3 cellular contexts compared by ENCODE assay signal in the genomic region with DNA sequence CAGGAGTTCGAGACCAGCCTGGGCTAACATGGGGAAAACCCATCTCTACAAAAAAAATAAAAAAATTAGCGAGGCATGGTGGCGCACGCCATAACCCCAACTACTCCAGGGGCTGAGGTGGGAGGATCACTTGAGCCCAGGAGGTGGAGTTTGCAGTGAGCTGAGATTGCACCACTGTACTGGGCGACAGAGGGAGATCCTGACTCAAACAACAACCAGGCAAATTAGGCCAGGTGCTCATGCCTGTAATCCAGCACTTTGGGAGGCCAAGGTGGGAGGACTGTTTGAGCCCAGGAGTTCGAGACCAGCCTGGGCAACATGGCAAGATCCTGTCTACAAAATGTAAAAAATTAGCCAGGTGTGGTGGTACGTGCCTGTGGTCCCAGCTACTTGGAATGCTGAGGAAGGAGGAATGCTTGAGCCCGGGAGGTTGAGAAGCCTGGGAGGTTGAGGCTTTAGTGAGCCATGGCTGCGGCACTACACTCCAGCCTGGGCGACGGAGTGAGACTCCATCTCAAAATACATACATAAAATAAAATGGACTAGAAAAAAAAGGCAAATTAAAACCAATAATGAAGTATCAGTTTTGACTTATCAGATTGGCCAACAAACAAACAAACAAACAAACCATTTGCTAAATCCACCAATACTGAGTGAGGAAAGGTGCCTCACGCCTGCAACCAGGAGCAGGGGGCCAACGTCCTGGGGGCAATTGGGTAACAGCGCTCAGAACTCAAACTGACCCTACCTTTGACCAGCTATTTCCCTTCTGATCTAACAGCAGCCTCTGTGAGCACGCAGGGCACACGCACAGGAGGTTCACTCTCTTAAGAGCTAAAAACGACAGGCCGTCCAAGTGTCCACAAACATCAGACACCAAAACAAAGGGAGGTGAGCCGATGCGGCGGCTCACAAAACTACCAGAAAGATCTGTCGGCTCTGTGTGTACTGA.
TF ChIP-seq lines count a peak whose summit lies in the region.

No MANE protein-coding gene starts in this region.

TF ChIP-seq in SK-N-SH, 30 proteins besides CTCF, POLR2A, EP300 and RAD21:
- TF ChIP-seq SMC3 (IDR thresholded peaks at IDR 0.05; ENCODE audit: low read depth, low read length), result no peak
- no peak for TF ChIP-seq SIN3A (IDR thresholded peaks at IDR 0.05; ENCODE audit: borderline replicate concordance, low read depth, low read length)
- no peak for TF ChIP-seq NRF1 (IDR thresholded peaks at IDR 0.05; ENCODE audit: low read depth, low read length)
- TF ChIP-seq, protein P1, sequence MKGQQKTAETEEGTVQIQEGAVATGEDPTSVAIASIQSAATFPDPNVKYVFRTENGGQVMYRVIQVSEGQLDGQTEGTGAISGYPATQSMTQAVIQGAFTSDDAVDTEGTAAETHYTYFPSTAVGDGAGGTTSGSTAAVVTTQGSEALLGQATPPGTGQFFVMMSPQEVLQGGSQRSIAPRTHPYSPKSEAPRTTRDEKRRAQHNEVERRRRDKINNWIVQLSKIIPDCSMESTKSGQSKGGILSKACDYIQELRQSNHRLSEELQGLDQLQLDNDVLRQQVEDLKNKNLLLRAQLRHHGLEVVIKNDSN (IDR thresholded peaks at IDR 0.05; ENCODE audit: borderline replicate concordance, low read depth), result no peak
- no peak for TF ChIP-seq TCF12 (IDR thresholded peaks at IDR 0.05)
- no peak for TF ChIP-seq NFIC (IDR thresholded peaks at IDR 0.05; ENCODE audit: borderline replicate concordance)
- TF ChIP-seq, protein P2, sequence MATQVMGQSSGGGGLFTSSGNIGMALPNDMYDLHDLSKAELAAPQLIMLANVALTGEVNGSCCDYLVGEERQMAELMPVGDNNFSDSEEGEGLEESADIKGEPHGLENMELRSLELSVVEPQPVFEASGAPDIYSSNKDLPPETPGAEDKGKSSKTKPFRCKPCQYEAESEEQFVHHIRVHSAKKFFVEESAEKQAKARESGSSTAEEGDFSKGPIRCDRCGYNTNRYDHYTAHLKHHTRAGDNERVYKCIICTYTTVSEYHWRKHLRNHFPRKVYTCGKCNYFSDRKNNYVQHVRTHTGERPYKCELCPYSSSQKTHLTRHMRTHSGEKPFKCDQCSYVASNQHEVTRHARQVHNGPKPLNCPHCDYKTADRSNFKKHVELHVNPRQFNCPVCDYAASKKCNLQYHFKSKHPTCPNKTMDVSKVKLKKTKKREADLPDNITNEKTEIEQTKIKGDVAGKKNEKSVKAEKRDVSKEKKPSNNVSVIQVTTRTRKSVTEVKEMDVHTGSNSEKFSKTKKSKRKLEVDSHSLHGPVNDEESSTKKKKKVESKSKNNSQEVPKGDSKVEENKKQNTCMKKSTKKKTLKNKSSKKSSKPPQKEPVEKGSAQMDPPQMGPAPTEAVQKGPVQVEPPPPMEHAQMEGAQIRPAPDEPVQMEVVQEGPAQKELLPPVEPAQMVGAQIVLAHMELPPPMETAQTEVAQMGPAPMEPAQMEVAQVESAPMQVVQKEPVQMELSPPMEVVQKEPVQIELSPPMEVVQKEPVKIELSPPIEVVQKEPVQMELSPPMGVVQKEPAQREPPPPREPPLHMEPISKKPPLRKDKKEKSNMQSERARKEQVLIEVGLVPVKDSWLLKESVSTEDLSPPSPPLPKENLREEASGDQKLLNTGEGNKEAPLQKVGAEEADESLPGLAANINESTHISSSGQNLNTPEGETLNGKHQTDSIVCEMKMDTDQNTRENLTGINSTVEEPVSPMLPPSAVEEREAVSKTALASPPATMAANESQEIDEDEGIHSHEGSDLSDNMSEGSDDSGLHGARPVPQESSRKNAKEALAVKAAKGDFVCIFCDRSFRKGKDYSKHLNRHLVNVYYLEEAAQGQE (IDR thresholded peaks at IDR 0.05; ENCODE audit: low read depth, low read length), result no peak
- TF ChIP-seq POLR2AphosphoS5 (IDR thresholded peaks at IDR 0.05; ENCODE audit: low read depth, low read length), result no peak
- TF ChIP-seq EZH2phosphoT487 (IDR thresholded peaks at IDR 0.05; ENCODE audit: borderline replicate concordance, low read depth), result no peak
- no peak for TF ChIP-seq FOXM1 (IDR thresholded peaks at IDR 0.05; ENCODE audit: low read depth)
- no peak for TF ChIP-seq MXI1 (IDR thresholded peaks at IDR 0.05; ENCODE audit: low read depth, low read length)
- TF ChIP-seq MEF2A (IDR thresholded peaks at IDR 0.05; ENCODE audit: borderline replicate concordance, low read depth), result no peak
TF ChIP-seq in SK-N-SH: peak in this region for 0.

TF ChIP-seq in SK-N-SH treated with all-trans-retinoic acid at 6 μM for 48 hours, 23 proteins besides CTCF, POLR2A, EP300 and RAD21:
- TF ChIP-seq ZNF565 (CRISPR knock-in tag; conservative IDR thresholded peaks at IDR 0.05; ENCODE audit: low read depth), result no peak
- TF ChIP-seq OSR1 (CRISPR knock-in tag; IDR thresholded peaks at IDR 0.05), result no peak
- TF ChIP-seq SNAI2 (CRISPR knock-in tag; IDR thresholded peaks at IDR 0.05), result no peak
- no peak for TF ChIP-seq ESRRG (CRISPR knock-in tag; IDR thresholded peaks at IDR 0.05)
- no peak for TF ChIP-seq ZNF70 (CRISPR knock-in tag; IDR thresholded peaks at IDR 0.05)

TF ChIP-seq in H1, 55 proteins besides CTCF, POLR2A, EP300 and RAD21:
- no peak for TF ChIP-seq POU5F1 (IDR thresholded peaks at IDR 0.05; ENCODE audit: low read depth, low read length)
- TF ChIP-seq CEBPB (IDR thresholded peaks at IDR 0.05; ENCODE audit: low read depth, low read length), result no peak
- no peak for TF ChIP-seq TAF1 (IDR thresholded peaks at IDR 0.05; ENCODE audit: low read depth, low read length)
- TF ChIP-seq JUN (IDR thresholded peaks at IDR 0.05; ENCODE audit: low read depth, low read length), result no peak
- no peak for TF ChIP-seq POLR2AphosphoS5 (IDR thresholded peaks at IDR 0.05; ENCODE audit: low read depth, low read length)
- no peak for TF ChIP-seq EZH2 (IDR thresholded peaks at IDR 0.05; ENCODE audit: low read depth, low read length, severe bottlenecking)
- TF ChIP-seq HDAC2 (IDR thresholded peaks at IDR 0.05; ENCODE audit: borderline replicate concordance in 1 of 2, low read depth in 2 of 2, low read length in 2 of 2), result no peak
- TF ChIP-seq CREB1 (IDR thresholded peaks at IDR 0.05), result no peak
- no peak for TF ChIP-seq ASH2L (IDR thresholded peaks at IDR 0.05; ENCODE audit: low read length)
- TF ChIP-seq BACH1 (IDR thresholded peaks at IDR 0.05; ENCODE audit: low read length), result no peak
- no peak for TF ChIP-seq SIN3A (conservative IDR thresholded peaks at IDR 0.05 in 1 of 2, IDR thresholded peaks at IDR 0.05 in 1 of 2; ENCODE audit: low read depth in 1 of 2, low read length in 2 of 2)
- no peak for TF ChIP-seq SIX5 (IDR thresholded peaks at IDR 0.05; ENCODE audit: low read depth, low read length)
- TF ChIP-seq, protein P3, sequence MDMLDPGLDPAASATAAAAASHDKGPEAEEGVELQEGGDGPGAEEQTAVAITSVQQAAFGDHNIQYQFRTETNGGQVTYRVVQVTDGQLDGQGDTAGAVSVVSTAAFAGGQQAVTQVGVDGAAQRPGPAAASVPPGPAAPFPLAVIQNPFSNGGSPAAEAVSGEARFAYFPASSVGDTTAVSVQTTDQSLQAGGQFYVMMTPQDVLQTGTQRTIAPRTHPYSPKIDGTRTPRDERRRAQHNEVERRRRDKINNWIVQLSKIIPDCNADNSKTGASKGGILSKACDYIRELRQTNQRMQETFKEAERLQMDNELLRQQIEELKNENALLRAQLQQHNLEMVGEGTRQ (IDR thresholded peaks at IDR 0.05; ENCODE audit: low read length), result no peak
- no peak for TF ChIP-seq EGR1 (IDR thresholded peaks at IDR 0.05; ENCODE audit: borderline replicate concordance, low read depth, low read length)
- no peak for TF ChIP-seq GTF2F1 (IDR thresholded peaks at IDR 0.05; ENCODE audit: borderline replicate concordance, low read depth, low read length)
